ENCODE assay signal across 12 cellular contexts in the genomic region with DNA sequence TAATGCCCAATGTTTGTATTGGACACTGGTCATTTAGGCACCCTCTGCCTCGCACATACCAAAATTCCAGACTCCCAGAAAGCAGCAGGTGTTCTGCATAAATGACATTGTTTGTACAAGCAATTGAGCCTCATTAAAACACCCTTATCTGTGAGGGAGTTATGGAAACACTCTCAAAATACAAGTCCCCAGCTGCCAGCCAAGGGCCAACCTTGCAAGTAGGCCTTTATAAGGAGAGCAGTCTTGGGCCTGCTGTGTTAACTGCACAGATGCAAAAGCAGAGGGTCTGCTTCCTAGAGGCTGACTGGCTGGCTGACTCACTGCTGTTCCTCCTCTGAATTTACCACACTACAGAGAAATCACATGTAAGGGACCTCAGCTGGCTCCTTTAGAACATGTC.
DNase-seq lines count a peak whose midpoint lies in the region; ATAC-seq and TF ChIP-seq lines count a peak whose summit lies in the region.
"Had no signal": no experiment of that assay in that cellular context is flagged by ENCODE, and none has a peak within 500 bp of the region (broad histone marks: within the 10 kb centered on the region; RNA-seq: fewer than 3 reads in every experiment).

No MANE protein-coding gene starts in this region.

- no peaks in the 10 kb centered on the region for H3K9me3 ChIP-seq in BE2C
- H3K9me3 ChIP-seq: prostate gland, thoracic aorta had no signal

- H3K27me3 ChIP-seq in BE2C, result no peaks in the 10 kb centered on the region

- H3K4me1 ChIP-seq in BE2C, result no peaks in the 10 kb centered on the region
- H3K4me1 ChIP-seq: prostate gland had no signal

- TF ChIP-seq CTCF in BE2C (IDR thresholded peaks at IDR 0.05; ENCODE audit: low read depth, low read length), result no peak

- peak; percentile 45 for DNase-seq in BE2C
- peak; percentile 68 for DNase-seq in NCI-H128 (lab: John Stamatoyannopoulos, UW; ENCODE audit: unreplicated experiment)
- peak; percentile 63 for DNase-seq in NCI-H526 treated with DMSO at 0.1 percent for 48 hours (lab: John Stamatoyannopoulos, UW)
- DNase-seq in kidney tubule cell (ENCODE audit: low spot score), result peak; percentile 28
- DNase-seq in mucosa of gallbladder (ENCODE audit: low spot score), result no peak
- DNase-seq: amniotic stem cell, mammary epithelial cell had no signal

- H3K36me3 ChIP-seq in BE2C, result no peaks in the 10 kb centered on the region
- H3K36me3 ChIP-seq: prostate gland, thoracic aorta had no signal

- no peak overlapping the region for H3K4me3 ChIP-seq in BE2C (ENCODE audit: low read depth, low read length)
- H3K4me3 ChIP-seq: prostate gland, thoracic aorta had no signal

- no peak for ATAC-seq in HG03159 (IDR thresholded peaks at IDR 0.05; ENCODE audit: unreplicated experiment)
- ATAC-seq in GM21723 (IDR thresholded peaks at IDR 0.05; ENCODE audit: unreplicated experiment), result no peak
- no peak for ATAC-seq in GM18867 (IDR thresholded peaks at IDR 0.05; ENCODE audit: unreplicated experiment)
